ENCODE assay signal across 9 cellular contexts in the genomic region with DNA sequence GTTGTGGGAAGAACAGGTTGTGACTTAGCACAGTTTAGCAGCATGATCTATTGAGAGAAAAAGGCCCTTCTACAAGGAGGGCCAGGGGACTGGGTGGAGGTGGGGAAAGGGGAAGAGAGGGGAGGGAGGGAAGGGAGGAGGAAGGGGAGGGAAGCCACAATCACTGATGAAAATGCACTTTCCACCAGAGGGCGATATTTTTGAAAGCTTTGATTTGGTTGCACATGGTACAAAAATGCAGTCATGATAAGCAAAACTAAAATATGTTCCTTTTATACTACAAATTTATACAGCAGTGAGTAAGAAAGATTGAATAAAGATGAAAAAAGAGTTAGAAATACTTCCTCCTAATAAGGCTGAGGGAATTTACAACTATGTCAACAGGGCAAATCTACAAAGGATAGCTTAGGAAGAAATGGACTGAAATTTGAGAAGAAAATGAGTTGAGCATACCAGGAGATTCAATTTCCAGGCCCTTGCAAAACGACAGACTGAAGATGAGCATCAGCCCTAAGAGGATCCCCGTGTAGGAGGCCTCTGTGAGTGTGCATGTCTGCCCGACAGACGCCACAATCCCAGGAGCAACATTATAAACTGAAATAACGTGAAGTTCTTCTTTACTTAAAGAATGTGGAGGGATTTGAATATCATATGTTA. TPM values are rescaled to one million over a fixed set of nuclear protein-coding genes. Genes with fewer than 3 reads are reported as not detected.
DNase-seq lines count a peak whose midpoint lies in the region; ATAC-seq and TF ChIP-seq lines count a peak whose summit lies in the region.
"Had no signal": no experiment of that assay in that cellular context is flagged by ENCODE, and none has a peak within 500 bp of the region (broad histone marks: within the 10 kb centered on the region; RNA-seq: fewer than 3 reads in every experiment).

No MANE protein-coding gene starts in this region.

- H3K36me3 ChIP-seq in Karpas-422 (ENCODE audit: insufficient read depth, low read length), result no peaks in the 10 kb centered on the region
- H3K36me3 ChIP-seq in SK-N-MC (ENCODE audit: insufficient read depth, low read length), result peaks cover 28% of the 10 kb centered on the region
- peaks cover 0 to 32% of the 10 kb centered on the region in 2 donors for H3K36me3 ChIP-seq in vagina

- no peak for TF ChIP-seq POLR2A in vagina (IDR thresholded peaks at IDR 0.05)

- H4K20me1 ChIP-seq in Karpas-422 (ENCODE audit: insufficient read depth, low read depth, low read length), result no peaks in the 10 kb centered on the region

- no peaks in the 10 kb centered on the region for H3K9me2 ChIP-seq in Karpas-422 (replicated peaks; ENCODE audit: insufficient read depth, low read length)

- H3K9me3 ChIP-seq in Karpas-422 (ENCODE audit: low read length) (no peaks in the 10 kb centered on the region), SK-N-MC (ENCODE audit: low read depth, low read length) (no peaks in the 10 kb centered on the region), vagina (no peaks in the 10 kb centered on the region)
- H3K9me3 ChIP-seq: neutrophil had no signal

- H3K27me3 ChIP-seq in Karpas-422 (ENCODE audit: low read length), result no peaks in the 10 kb centered on the region
- H3K27me3 ChIP-seq in vagina, result no peaks in the 10 kb centered on the region
- H3K27me3 ChIP-seq: neutrophil had no signal

- no peaks in the 10 kb centered on the region for H3K4me1 ChIP-seq in Karpas-422 (ENCODE audit: low read length)
- H3K4me1 ChIP-seq in vagina, result no peaks in the 10 kb centered on the region

- H2AFZ ChIP-seq in Karpas-422 (ENCODE audit: low read length), result no peak overlapping the region

- DNase-seq in Ammon's horn (ENCODE audit: low spot score) (peak; percentile 61), GM12864 (ENCODE audit: low read depth) (no peak), Karpas-422 (peak; percentile 86), SK-N-MC (ENCODE audit: low read depth, low spot score) (no peak), fibroblast of mammary gland (ENCODE audit: low read depth) (peak; percentile 68), progenitor cell of endocrine pancreas (ENCODE audit: low spot score, unreplicated experiment) (no peak), vagina (ENCODE audit: extremely low spot score in 2 of 2) (no peak)

- H3K27ac ChIP-seq in Karpas-422 (ENCODE audit: low read length) (no peak overlapping the region), SK-N-MC (peak overlapping the region; percentile 48; the same call in 1 of the 2 replicates), vagina (no peak overlapping the region)
- H3K27ac ChIP-seq: neutrophil had no signal

- H3K27ac Mint-ChIP-seq in progenitor cell of endocrine pancreas, result no peak overlapping the region

- no peaks in the 10 kb centered on the region for H3K9me3 Mint-ChIP-seq in progenitor cell of endocrine pancreas (ENCODE audit: low read depth)

- no peak for ATAC-seq in GM21737 (IDR thresholded peaks at IDR 0.05; ENCODE audit: unreplicated experiment)

- H3K27me3 Mint-ChIP-seq in progenitor cell of endocrine pancreas, result no peaks in the 10 kb centered on the region

- TF ChIP-seq CTCF in GM12864 (IDR thresholded peaks at IDR 0.05; ENCODE audit: low read depth, low read length, missing control alignments) (peak; percentile 61), fibroblast of mammary gland (conservative IDR thresholded peaks at IDR 0.05; ENCODE audit: control insufficient read depth, insufficient read depth, low read depth, low read length) (peak; percentile 60), progenitor cell of endocrine pancreas (IDR thresholded peaks at IDR 0.05; ENCODE audit: unreplicated experiment) (peak; percentile 68), vagina (IDR thresholded peaks at IDR 0.05) (peak in 1 of 3 experiments; percentile 34)

- H3K4me2 ChIP-seq in Karpas-422 (ENCODE audit: low read depth, low read length, poor library complexity, severe bottlenecking), result no peak overlapping the region

- H3K36me3 Mint-ChIP-seq in progenitor cell of endocrine pancreas (ENCODE audit: insufficient read depth), result peaks cover 32% of the 10 kb centered on the region

- no peaks in the 10 kb centered on the region for H3K79me2 ChIP-seq in Karpas-422 (ENCODE audit: low read length)

- H3K4me3 ChIP-seq in GM12864 (ENCODE audit: low read depth, low read length) (no peak overlapping the region), Karpas-422 (ENCODE audit: low read length) (no peak overlapping the region), SK-N-MC (no peak overlapping the region), fibroblast of mammary gland (ENCODE audit: control insufficient read depth, low read depth, low read length) (no peak overlapping the region), vagina (no peak overlapping the region)

- intact Hi-C loops in vagina (cut with DNase I), result loop anchor here (5.0 kb wide), 1 partner anchor 386 kb away; no protein-coding TSS in a partner anchor

- peaks cover 9% of the 10 kb centered on the region for H3K4me1 Mint-ChIP-seq in progenitor cell of endocrine pancreas (ENCODE audit: low read depth)

- H3K9ac ChIP-seq in Karpas-422 (ENCODE audit: low read length) (no peak overlapping the region), SK-N-MC (ENCODE audit: insufficient read length) (no peak overlapping the region)

- no peak overlapping the region for H3K4me3 Mint-ChIP-seq in progenitor cell of endocrine pancreas (ENCODE audit: low read depth)

RNA-seq across cellular contexts. Expression of a gene that starts 17.2 kb away (rescaled TPM):
- 6.9 and 20.6 TPM in 2 replicates for total RNA-seq in Karpas-422 (2014; rRNA removed; shearing (Covaris generic); ENCODE audit: low replicate concordance)
- total RNA-seq in progenitor cell of endocrine pancreas, result 120 and 129 TPM in 2 replicates
- 32.9 TPM for total RNA-seq in vagina

RNA-seq across cellular contexts. Expression of a gene that starts 18.1 kb away (rescaled TPM):
- 145 and 185 TPM in 2 replicates for total RNA-seq in Karpas-422 (2014; rRNA removed; shearing (Covaris generic); ENCODE audit: low replicate concordance)
- total RNA-seq in progenitor cell of endocrine pancreas (111 and 118 TPM in 2 replicates), vagina (57.9 TPM)

RNA-seq across cellular contexts. Expression of a gene that starts 41.3 kb away (rescaled TPM):
- total RNA-seq in Karpas-422 (2014; rRNA removed; shearing (Covaris generic); ENCODE audit: low replicate concordance), result not detected in 2 replicates
- total RNA-seq in progenitor cell of endocrine pancreas (0.22 and 0.42 TPM in 2 replicates), vagina (17.4 TPM)

Comparison
In these comparisons a context has a peak if more than half of its experiments do, and no peak if none do; other contexts are left out.
1. DNase-seq: peak in Ammon's horn (single experiment), Karpas-422 (single experiment) and fibroblast of mammary gland (single experiment); none in GM12864 (single experiment), SK-N-MC (single experiment), progenitor cell of endocrine pancreas (single experiment) and vagina (0 of 2).
2. RNA of a gene that starts 41.3 kb away (total RNA-seq): 17.4 TPM in vagina (single experiment); 0.22 to 0.42 TPM in progenitor cell of endocrine pancreas and not detected in Karpas-422; every median in the first group is over 10 times any median in the second.